ENCODE assay signal across 14 cellular contexts in the genomic region with DNA sequence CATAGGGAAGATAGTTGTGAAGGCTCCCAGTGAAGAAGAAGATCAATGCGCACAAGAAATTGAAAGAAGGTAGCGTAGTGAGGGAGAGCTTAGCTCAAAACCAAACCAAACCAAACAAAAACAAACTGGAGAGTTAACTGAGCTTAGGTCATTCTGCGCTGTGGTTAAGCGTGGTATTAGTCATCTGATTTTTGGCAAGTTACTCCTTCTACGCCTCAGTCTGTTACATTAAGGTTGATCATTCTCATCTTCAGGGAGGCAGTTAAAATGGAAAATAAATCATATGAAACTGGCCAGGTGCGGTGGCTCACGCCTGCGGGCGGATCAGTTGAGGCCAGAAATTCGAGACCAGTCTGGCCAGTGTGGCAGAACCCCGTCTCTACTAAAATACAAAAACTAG.
DNase-seq lines count a peak whose midpoint lies in the region; ATAC-seq, FAIRE-seq and TF ChIP-seq lines count a peak whose summit lies in the region.
"Had no signal": no experiment of that assay in that cellular context is flagged by ENCODE, and none has a peak within 500 bp of the region (broad histone marks: within the 10 kb centered on the region; RNA-seq: fewer than 3 reads in every experiment).

No MANE protein-coding gene starts in this region.

- H3K9me3 ChIP-seq in thyroid gland (no peaks in the 10 kb centered on the region), sigmoid colon (no peaks in the 10 kb centered on the region)
- H3K9me3 ChIP-seq: esophagus muscularis mucosa had no signal

- FAIRE-seq in GM12892 (lab: Jason Lieb, UNC), result no peak
- FAIRE-seq: colon had no signal

- no peaks in the 10 kb centered on the region for H3K27me3 Mint-ChIP-seq in activated T-helper 2 cell treated with anti-CD3 and anti-CD28 coated beads, Interferon-gamma antibody, Interleukin-2, Interleukin-4, amounts not matched to agents 10 μg/mL and 5 μg/mL and 100 μg/mL, durations not matched to agents 14 hours and 24 hours and 36 hours (ENCODE audit: low read depth)

- no peak overlapping the region for H3K4me3 Mint-ChIP-seq in activated T-helper 2 cell treated with anti-CD3 and anti-CD28 coated beads, Interferon-gamma antibody, Interleukin-2, Interleukin-4, amounts not matched to agents 10 μg/mL and 5 μg/mL and 100 μg/mL, durations not matched to agents 14 hours and 24 hours and 36 hours (ENCODE audit: low read depth)

- DNase-seq in AG09319 (ENCODE audit: extremely low read depth, low read depth), result peak; percentile 32
- DNase-seq in activated T-helper 2 cell treated with anti-CD3 and anti-CD28 coated beads, Interferon-gamma antibody, Interleukin-2, Interleukin-4, amounts not matched to agents 10 μg/mL and 5 μg/mL and 100 μg/mL, durations not matched to agents 14 hours and 24 hours and 36 hours (ENCODE audit: low spot score), result no peak
- DNase-seq in fibroblast of the aortic adventitia (ENCODE audit: low read depth), result peak; percentile 62
- DNase-seq in thyroid gland, result no peak
- no peak for DNase-seq in GM12892 (ENCODE audit: insufficient read length)
- DNase-seq in sigmoid colon, result no peak
- no peak for DNase-seq in dermis blood vessel endothelial cell
- DNase-seq: activated naive CD4-positive, alpha-beta T cell treated with anti-CD3 and anti-CD28 coated beads, Interleukin-2, amount 50 U/mL, for 16 hours; AML-193; DMS 273 treated with DMSO at 0.1 percent for 48 hours had no signal

- WGBS in thyroid gland, 2 donors, result 95 to 97% methylated on average over 11 of the region's 11 CpGs
- WGBS in sigmoid colon, 2 donors, result 94 to 97% methylated on average over 11 of the region's 11 CpGs

- no peaks in the 10 kb centered on the region for H3K27me3 ChIP-seq in thyroid gland
- H3K27me3 ChIP-seq in sigmoid colon, result no peaks in the 10 kb centered on the region
- H3K27me3 ChIP-seq: esophagus muscularis mucosa, SJCRH30 had no signal

- intact Hi-C loops in activated T-helper 2 cell treated with anti-CD3 and anti-CD28 coated beads, Interferon-gamma antibody, Interleukin-2, Interleukin-4, amounts not matched to agents 10 μg/mL and 5 μg/mL and 100 μg/mL, durations not matched to agents 14 hours and 24 hours and 36 hours (cut with micrococcal nuclease), result no loop called here
- intact Hi-C loops in thyroid gland (cut with DNase I), result no loop called here
- intact Hi-C loops in sigmoid colon (cut with DNase I), result no loop called here

- peak; percentile 73 for ATAC-seq in HG03103 (IDR thresholded peaks at IDR 0.05; ENCODE audit: low read depth, unreplicated experiment)

- H3K4me1 ChIP-seq in thyroid gland, result no peaks in the 10 kb centered on the region
- no peaks in the 10 kb centered on the region for H3K4me1 ChIP-seq in sigmoid colon
- H3K4me1 ChIP-seq: esophagus muscularis mucosa had no signal

- no peak overlapping the region for H3K27ac ChIP-seq in thyroid gland
- H3K27ac ChIP-seq in sigmoid colon, result no peak overlapping the region
- H3K27ac ChIP-seq: esophagus muscularis mucosa, SJCRH30 had no signal

- no peak for TF ChIP-seq EP300 in sigmoid colon (IDR thresholded peaks at IDR 0.05)

- H3K4me3 ChIP-seq in fibroblast of the aortic adventitia (ENCODE audit: low read depth, low read length) (no peak overlapping the region), thyroid gland (replicated peaks in 1 of 3) (no peak overlapping the region), sigmoid colon (no peak overlapping the region)
- H3K4me3 ChIP-seq: esophagus muscularis mucosa, SJCRH30 had no signal

- peaks cover 3% of the 10 kb centered on the region for H3K4me1 Mint-ChIP-seq in activated T-helper 2 cell treated with anti-CD3 and anti-CD28 coated beads, Interferon-gamma antibody, Interleukin-2, Interleukin-4, amounts not matched to agents 10 μg/mL and 5 μg/mL and 100 μg/mL, durations not matched to agents 14 hours and 24 hours and 36 hours (ENCODE audit: low read depth)

- TF ChIP-seq POLR2A in thyroid gland (IDR thresholded peaks at IDR 0.05) (no peak), GM12892 (IDR thresholded peaks at IDR 0.05; ENCODE audit: low read depth, low read length) (no peak), sigmoid colon (IDR thresholded peaks at IDR 0.05) (no peak)

- TF ChIP-seq CTCF in AG09319 (IDR thresholded peaks at IDR 0.05; ENCODE audit: low read depth, low read length) (no peak), fibroblast of the aortic adventitia (IDR thresholded peaks at IDR 0.05; ENCODE audit: insufficient read depth, low read length) (no peak), thyroid gland (IDR thresholded peaks at IDR 0.05) (no peak), sigmoid colon (IDR thresholded peaks at IDR 0.05) (no peak)

- H3K9me3 Mint-ChIP-seq in activated T-helper 2 cell treated with anti-CD3 and anti-CD28 coated beads, Interferon-gamma antibody, Interleukin-2, Interleukin-4, amounts not matched to agents 10 μg/mL and 5 μg/mL and 100 μg/mL, durations not matched to agents 14 hours and 24 hours and 36 hours, result peaks cover 18% of the 10 kb centered on the region

- peaks cover 25% of the 10 kb centered on the region for H3K36me3 Mint-ChIP-seq in activated T-helper 2 cell treated with anti-CD3 and anti-CD28 coated beads, Interferon-gamma antibody, Interleukin-2, Interleukin-4, amounts not matched to agents 10 μg/mL and 5 μg/mL and 100 μg/mL, durations not matched to agents 14 hours and 24 hours and 36 hours (ENCODE audit: low read depth)

- H3K27ac Mint-ChIP-seq in activated T-helper 2 cell treated with anti-CD3 and anti-CD28 coated beads, Interferon-gamma antibody, Interleukin-2, Interleukin-4, amounts not matched to agents 10 μg/mL and 5 μg/mL and 100 μg/mL, durations not matched to agents 14 hours and 24 hours and 36 hours, result peak overlapping the region; percentile 64

- H3K36me3 ChIP-seq in thyroid gland (no peaks in the 10 kb centered on the region), sigmoid colon (no peaks in the 10 kb centered on the region)
- H3K36me3 ChIP-seq: esophagus muscularis mucosa, SJCRH30 had no signal

Comparison
In these comparisons a context has a peak if more than half of its experiments do, and no peak if none do; other contexts are left out.
1. DNase-seq: peak in AG09319 (single experiment) and fibroblast of the aortic adventitia (single experiment); none in activated T-helper 2 cell treated with anti-CD3 and anti-CD28 coated beads, Interferon-gamma antibody, Interleukin-2, Interleukin-4, amounts not matched to agents 10 μg/mL and 5 μg/mL and 100 μg/mL, durations not matched to agents 14 hours and 24 hours and 36 hours (single experiment), thyroid gland (0 of 2), GM12892 (single experiment), sigmoid colon (single experiment) and dermis blood vessel endothelial cell (single experiment).